Comparison of ENCODE assay signal across 16 cellular contexts in the genomic region with DNA sequence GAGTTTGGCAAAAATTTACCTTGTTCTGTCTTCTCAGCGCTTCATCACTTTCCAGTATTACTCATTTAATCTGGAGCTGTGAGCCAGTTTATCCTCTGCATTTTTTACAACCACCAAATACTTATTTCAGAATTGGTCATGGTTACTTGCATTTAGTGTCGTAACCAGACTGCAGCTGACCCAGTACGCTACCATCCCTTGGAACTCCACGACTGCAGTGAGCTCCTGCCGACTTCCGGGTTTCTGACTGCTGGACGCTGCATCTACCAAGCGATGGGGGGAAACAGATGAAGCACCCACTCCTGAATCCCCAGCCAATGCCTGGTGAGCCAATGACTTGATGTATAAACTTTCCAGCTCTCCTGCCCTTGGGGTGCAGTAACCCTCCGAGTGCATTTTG.
"Had no signal": no experiment of that assay in that cellular context is flagged by ENCODE, and none has a peak within 500 bp of the region (broad histone marks: within the 10 kb centered on the region; RNA-seq: fewer than 3 reads in every experiment).

No MANE protein-coding gene starts in this region.

- H3K27ac Mint-ChIP-seq: activated T-helper 17 cell treated with anti-CD3 and anti-CD28 coated beads, Interleukin-2, amount 50 U/mL, for 72 hours; dendritic cell treated with granulocyte-macrophage colony-stimulating factor and Interleukin-4, amounts not matched to agents 40 ng/mL and 50 ng/mL, for 4 days; effector memory CD8-positive, alpha-beta T cell; natural killer cell; type B pancreatic cell had no signal

- H3K36me3 Mint-ChIP-seq: natural killer cell, type B pancreatic cell had no signal

- ATAC-seq: activated T-helper 17 cell treated with anti-CD3 and anti-CD28 coated beads, Interleukin-2, amount 50 U/mL, for 72 hours; effector memory CD8-positive, alpha-beta T cell; natural killer cell had no signal

- DNase-seq: activated CD4-positive, CD25-positive, alpha-beta regulatory T cell; activated naive CD4-positive, alpha-beta T cell treated with Interleukin-2 at 50 U/mL for 16 hours; activated T-cell treated with anti-CD3 and anti-CD28 coated beads for 4 hours; effector memory CD8-positive, alpha-beta T cell; foreskin melanocyte; head of caudate nucleus; kidney glomerular epithelial cell; mesenchymal stem cell; natural killer cell; posterior cingulate gyrus; retina; stimulated activated CD4-positive, alpha-beta T cell treated with anti-CD3 and anti-CD28 coated beads, Interleukin-4, amount 100 ng/mL, for 1 hour; stimulated activated naive CD4-positive, alpha-beta T cell treated with Interleukin-2 at 50 U/mL for 16 hours had no signal

- H3K9me3 Mint-ChIP-seq: activated T-helper 17 cell treated with anti-CD3 and anti-CD28 coated beads, Interleukin-2, amount 50 U/mL, for 72 hours; type B pancreatic cell had no signal
